8 cellular contexts compared by ENCODE assay signal in genomic region chr3:177201707-177202397, GRCh38. TPM values are rescaled to one million over a fixed set of nuclear protein-coding genes. Genes with fewer than 3 reads are reported as not detected.
DNase-seq lines count a peak whose midpoint lies in the region; ATAC-seq and TF ChIP-seq lines count a peak whose summit lies in the region.

No MANE protein-coding gene starts in this region.

- H3K4me1 ChIP-seq in OCI-LY1 (ENCODE audit: insufficient read depth, low read length, severe bottlenecking): peaks cover 47% of the 10 kb centered on the region

- H3K9ac ChIP-seq in OCI-LY1 (ENCODE audit: low read length): peak overlapping the region; percentile 61

- peak overlapping the region; percentile 99 for H3K27ac ChIP-seq in OCI-LY1 (ENCODE audit: low read depth, low read length, poor library complexity, severe bottlenecking)

- H4K20me1 ChIP-seq in OCI-LY1 (ENCODE audit: insufficient read depth, low read length): no peaks in the 10 kb centered on the region

- H3K4me2 ChIP-seq in OCI-LY1 (ENCODE audit: low read length): peak overlapping the region; percentile 64

- peak overlapping the region; percentile 86 for H3K27ac Mint-ChIP-seq in activated naive CD8-positive, alpha-beta T cell treated with anti-CD3 and anti-CD28 coated beads, Interleukin-2, amount 10 ng/mL, durations not matched to agents 7 days and 5 days

- H3K36me3 Mint-ChIP-seq in activated naive CD8-positive, alpha-beta T cell treated with anti-CD3 and anti-CD28 coated beads, Interleukin-2, amount 10 ng/mL, durations not matched to agents 7 days and 5 days: peaks cover 5% of the 10 kb centered on the region

- H3F3A ChIP-seq in OCI-LY1 (ENCODE audit: insufficient read depth, low read length): peaks cover 12% of the 10 kb centered on the region; the same call in 1 of the 2 replicates

- no peaks in the 10 kb centered on the region for H3K27me3 ChIP-seq in OCI-LY1 (ENCODE audit: insufficient read depth, low read length)

- H3K27me3 Mint-ChIP-seq in activated naive CD8-positive, alpha-beta T cell treated with anti-CD3 and anti-CD28 coated beads, Interleukin-2, amount 10 ng/mL, durations not matched to agents 7 days and 5 days: no peaks in the 10 kb centered on the region

- H3K9me3 Mint-ChIP-seq in activated naive CD8-positive, alpha-beta T cell treated with anti-CD3 and anti-CD28 coated beads, Interleukin-2, amount 10 ng/mL, durations not matched to agents 7 days and 5 days: peaks cover 1% of the 10 kb centered on the region

- peaks cover 43% of the 10 kb centered on the region for H3K4me1 Mint-ChIP-seq in activated naive CD8-positive, alpha-beta T cell treated with anti-CD3 and anti-CD28 coated beads, Interleukin-2, amount 10 ng/mL, durations not matched to agents 7 days and 5 days

- no peak for DNase-seq in activated naive CD8-positive, alpha-beta T cell treated with anti-CD3 and anti-CD28 coated beads, Interleukin-2, amount 10 ng/mL, durations not matched to agents 7 days and 5 days
- peak; percentile 71 for DNase-seq in stimulated activated CD4-positive, alpha-beta T cell treated with anti-CD3 and anti-CD28 coated beads, Interleukin-4, amount 100 ng/mL, for 24 hours
- DNase-seq in cerebellar cortex (ENCODE audit: low spot score): no peak
- no peak for DNase-seq in SW480 (ENCODE audit: low spot score)
- no peak for DNase-seq in NCI-H82 (lab: John Stamatoyannopoulos, UW)

- POLR2A ChIA-PET in activated naive CD8-positive, alpha-beta T cell treated with anti-CD3 and anti-CD28 coated beads, Interleukin-2, amount 10 ng/mL, durations not matched to agents 7 days and 5 days (lab: Charles Lee): interaction anchor here (0.7 to 3.2 kb wide), 5 partner anchors 79 to 158 kb away, joined by 3 to 19 read pairs (median 3); no protein-coding TSS in a partner anchor

- H3K9me3 ChIP-seq in OCI-LY1 (ENCODE audit: low read length): no peaks in the 10 kb centered on the region

- peak overlapping the region; percentile 69 for H3K4me3 ChIP-seq in OCI-LY1 (ENCODE audit: low read depth, low read length, poor library complexity, severe bottlenecking)

- H3K9me2 ChIP-seq in OCI-LY1 (ENCODE audit: low read depth, low read length): no peaks in the 10 kb centered on the region

- peak overlapping the region; percentile 91 for H2AFZ ChIP-seq in OCI-LY1 (ENCODE audit: low read length)

- ATAC-seq in GM18499 (IDR thresholded peaks at IDR 0.05; ENCODE audit: insufficient read depth, unreplicated experiment) (peak; percentile 90), HG02678 (IDR thresholded peaks at IDR 0.05; ENCODE audit: unreplicated experiment) (peak; percentile 76)
- ATAC-seq in activated naive CD8-positive, alpha-beta T cell treated with anti-CD3 and anti-CD28 coated beads, Interleukin-2, amount 10 ng/mL, durations not matched to agents 7 days and 5 days (ENCODE audit: low read depth): peak; percentile 61

- TF ChIP-seq CTCF in OCI-LY1 (IDR thresholded peaks at IDR 0.05; ENCODE audit: low read length): no peak

- peak overlapping the region; percentile 75 for H3K4me3 Mint-ChIP-seq in activated naive CD8-positive, alpha-beta T cell treated with anti-CD3 and anti-CD28 coated beads, Interleukin-2, amount 10 ng/mL, durations not matched to agents 7 days and 5 days

- H3K79me2 ChIP-seq in OCI-LY1 (ENCODE audit: insufficient read depth, low read length): no peaks in the 10 kb centered on the region

- H3K36me3 ChIP-seq in OCI-LY1 (ENCODE audit: insufficient read depth, low read length): no peaks in the 10 kb centered on the region

RNA-seq across cellular contexts. Expression of gene TBL1XR1, which starts 4.6 kb away (rescaled TPM):
- 100 to 1,000 TPM; 176 TPM for total RNA-seq in activated naive CD8-positive, alpha-beta T cell treated with anti-CD3 and anti-CD28 coated beads, Interleukin-2, amount 10 ng/mL, durations not matched to agents 7 days and 5 days
